22 cellular contexts compared by ENCODE assay signal in genomic region chr13:20415694-20416107, GRCh38.
"Had no signal": no experiment of that assay in that cellular context is flagged by ENCODE, and none has a peak within 500 bp of the region (broad histone marks: within the 10 kb centered on the region; RNA-seq: fewer than 3 reads in every experiment).

No MANE protein-coding gene starts in this region.

- ATAC-seq: gastrocnemius medialis, left lung had no signal

- H3K4me3 Mint-ChIP-seq: endodermal cell, naive B cell, nephron progenitor cell had no signal

- H3K9me3 ChIP-seq: gastrocnemius medialis, left lung, neutrophil, ovary, suprapubic skin, thyroid gland had no signal

- H3K27me3 ChIP-seq: gastrocnemius medialis, ovary, suprapubic skin, thyroid gland had no signal

- DNase-seq: central memory CD4-positive, alpha-beta T cell; effector CD4-positive, alpha-beta T cell; endodermal cell; erythroblast; gastrocnemius medialis; mesenchymal stem cell; naive B cell; nephron progenitor cell; ovary; right cardiac atrium; small intestine; stimulated activated CD4-positive, alpha-beta T cell treated with anti-CD3 and anti-CD28 coated beads, Interleukin-2, amount 100 ng/mL, for 48 hours; stimulated activated naive CD4-positive, alpha-beta T cell treated with Interleukin-2 at 50 U/mL for 16 hours; thyroid gland had no signal

- H3K4me1 ChIP-seq: gastrocnemius medialis had no signal

- H3K27ac ChIP-seq: gastrocnemius medialis, left lung, neutrophil, ovary, suprapubic skin, thyroid gland had no signal

- H3K27me3 Mint-ChIP-seq: naive B cell had no signal

- H3K27ac Mint-ChIP-seq: endodermal cell, naive B cell, nephron progenitor cell, progenitor cell of endocrine pancreas had no signal

- FAIRE-seq: endothelial cell of umbilical vein, keratinocyte, small intestine had no signal

- H3K4me3 ChIP-seq: coronary artery, gastrocnemius medialis, left lung, lung, ovary, suprapubic skin, thyroid gland had no signal

- H3K36me3 ChIP-seq: left lung, neutrophil, ovary, suprapubic skin, thyroid gland had no signal

- H3K9me3 Mint-ChIP-seq: endodermal cell had no signal
